In the genomic region with DNA sequence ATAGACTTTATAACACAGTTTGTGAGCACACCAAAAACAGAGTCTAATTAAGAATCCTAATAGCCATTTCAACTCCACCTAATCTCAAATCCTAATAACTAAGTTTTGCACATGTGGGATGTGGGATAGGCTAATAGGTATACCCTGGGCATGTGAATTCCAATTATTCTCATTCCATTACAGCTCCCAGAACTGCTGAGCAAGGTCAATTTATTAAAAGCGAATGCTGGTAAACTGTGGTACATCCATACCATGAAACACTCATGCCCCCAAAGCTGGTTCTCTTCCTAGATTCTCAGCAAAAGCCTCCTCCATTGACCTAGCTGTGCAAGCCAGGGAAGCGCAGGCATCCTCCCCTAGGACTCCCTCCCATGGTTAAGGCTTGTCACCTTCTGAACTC, we compare ENCODE assay signal across 32 cellular contexts.
"Had no signal": no experiment of that assay in that cellular context is flagged by ENCODE, and none has a peak within 500 bp of the region (broad histone marks: within the 10 kb centered on the region; RNA-seq: fewer than 3 reads in every experiment).

No MANE protein-coding gene starts in this region.

- ATAC-seq: activated T-cell treated with anti-CD3 and anti-CD28 coated beads, Interleukin-2, amount 50 U/mL, for 72 hours; esophagus mucosa; WTC11 had no signal

- H3K27me3 ChIP-seq: brain microvascular endothelial cell, dorsolateral prefrontal cortex had no signal

- H3K27me3 Mint-ChIP-seq: activated CD4-positive, alpha-beta memory T cell treated with anti-CD3 and anti-CD28 coated beads, Interleukin-2, amount 10 ng/mL, durations not matched to agents 7 days and 5 days; activated CD4-positive, alpha-beta T cell treated with anti-CD3 and anti-CD28 coated beads, Interleukin-2, amount 10 ng/mL, durations not matched to agents 7 days and 5 days; activated naive CD8-positive, alpha-beta T cell; activated T-cell treated with anti-CD3 and anti-CD28 coated beads, Interleukin-2, amount 50 U/mL, for 24 hours; central memory CD8-positive, alpha-beta T cell; dendritic cell treated with granulocyte-macrophage colony-stimulating factor and Interleukin-4, amounts not matched to agents 40 ng/mL and 50 ng/mL, for 4 days had no signal

- DNase-seq: activated CD4-positive, alpha-beta memory T cell treated with anti-CD3 and anti-CD28 coated beads, Interleukin-2, amount 10 ng/mL, durations not matched to agents 7 days and 5 days; activated CD4-positive, alpha-beta T cell treated with anti-CD3 and anti-CD28 coated beads for 1 hour; activated CD4-positive, alpha-beta T cell treated with anti-CD3 and anti-CD28 coated beads for 4 hours; activated CD4-positive, alpha-beta T cell treated with anti-CD3 and anti-CD28 coated beads, Interleukin-2, amount 10 ng/mL, durations not matched to agents 7 days and 5 days; activated CD4-positive, alpha-beta T cell treated with anti-CD3 and anti-CD28 coated beads, Interleukin-2, amount 50 U/mL, for 4 hours; activated CD8-positive, alpha-beta memory T cell treated with anti-CD3 and anti-CD28 coated beads, Interleukin-2, amount 50 U/mL, for 48 hours; activated effector memory CD4-positive, alpha-beta T cell treated with Interleukin-2 at 50 U/mL for 16 hours; activated gamma-delta T cell treated with Interleukin-2 at 50 U/mL for 16 hours; activated naive CD4-positive, alpha-beta T cell treated with anti-CD3 and anti-CD28 coated beads, Interleukin-2, amount 50 U/mL, for 16 hours; activated naive CD4-positive, alpha-beta T cell treated with Interleukin-2 at 50 U/mL for 16 hours; activated T-cell treated with anti-CD3 and anti-CD28 coated beads for 4 hours; activated T-cell treated with anti-CD3 and anti-CD28 coated beads, Interleukin-2, amount 50 U/mL, for 24 hours; activated T-cell treated with anti-CD3 and anti-CD28 coated beads, Interleukin-2, amount 50 U/mL, for 72 hours; amniotic stem cell; anterior cingulate cortex; brain microvascular endothelial cell; dorsolateral prefrontal cortex; effector memory CD4-positive, alpha-beta T cell; endodermal cell; foreskin fibroblast; glutamatergic neuron; T-helper 2 cell had no signal

- H3K4me3 Mint-ChIP-seq: activated CD4-positive, alpha-beta memory T cell treated with anti-CD3 and anti-CD28 coated beads, Interleukin-2, amount 10 ng/mL, durations not matched to agents 7 days and 5 days; activated CD4-positive, alpha-beta T cell treated with anti-CD3 and anti-CD28 coated beads, Interleukin-2, amount 10 ng/mL, durations not matched to agents 7 days and 5 days; activated naive CD8-positive, alpha-beta T cell; activated T-cell treated with anti-CD3 and anti-CD28 coated beads, Interleukin-2, amount 50 U/mL, for 24 hours; activated T-cell treated with anti-CD3 and anti-CD28 coated beads, Interleukin-2, amount 50 U/mL, for 72 hours; central memory CD8-positive, alpha-beta T cell; dendritic cell treated with granulocyte-macrophage colony-stimulating factor and Interleukin-4, amounts not matched to agents 40 ng/mL and 50 ng/mL, for 4 days; endodermal cell; WTC11 had no signal

- H3K27ac Mint-ChIP-seq: activated CD4-positive, alpha-beta memory T cell treated with anti-CD3 and anti-CD28 coated beads, Interleukin-2, amount 10 ng/mL, durations not matched to agents 7 days and 5 days; activated CD4-positive, alpha-beta T cell treated with anti-CD3 and anti-CD28 coated beads, Interleukin-2, amount 10 ng/mL, durations not matched to agents 7 days and 5 days; activated naive CD8-positive, alpha-beta T cell; activated T-cell treated with anti-CD3 and anti-CD28 coated beads, Interleukin-2, amount 50 U/mL, for 24 hours; activated T-cell treated with anti-CD3 and anti-CD28 coated beads, Interleukin-2, amount 50 U/mL, for 72 hours; dendritic cell treated with granulocyte-macrophage colony-stimulating factor and Interleukin-4, amounts not matched to agents 40 ng/mL and 50 ng/mL, for 4 days; endodermal cell; WTC11 had no signal

- H3K36me3 Mint-ChIP-seq: WTC11 had no signal

- H3K9me3 Mint-ChIP-seq: activated CD4-positive, alpha-beta memory T cell treated with anti-CD3 and anti-CD28 coated beads, Interleukin-2, amount 10 ng/mL, durations not matched to agents 7 days and 5 days; activated CD4-positive, alpha-beta T cell treated with anti-CD3 and anti-CD28 coated beads, Interleukin-2, amount 10 ng/mL, durations not matched to agents 7 days and 5 days; activated T-cell treated with anti-CD3 and anti-CD28 coated beads, Interleukin-2, amount 50 U/mL, for 24 hours; activated T-cell treated with anti-CD3 and anti-CD28 coated beads, Interleukin-2, amount 50 U/mL, for 72 hours; central memory CD8-positive, alpha-beta T cell; dendritic cell treated with granulocyte-macrophage colony-stimulating factor and Interleukin-4, amounts not matched to agents 40 ng/mL and 50 ng/mL, for 4 days; WTC11 had no signal

- FAIRE-seq: astrocyte, bronchial epithelial cell, frontal cortex had no signal

- H3K4me3 ChIP-seq: coronary artery, dorsolateral prefrontal cortex had no signal

- H3K27ac ChIP-seq: brain microvascular endothelial cell, coronary artery, dorsolateral prefrontal cortex, VCaP had no signal
